In the genomic region with DNA sequence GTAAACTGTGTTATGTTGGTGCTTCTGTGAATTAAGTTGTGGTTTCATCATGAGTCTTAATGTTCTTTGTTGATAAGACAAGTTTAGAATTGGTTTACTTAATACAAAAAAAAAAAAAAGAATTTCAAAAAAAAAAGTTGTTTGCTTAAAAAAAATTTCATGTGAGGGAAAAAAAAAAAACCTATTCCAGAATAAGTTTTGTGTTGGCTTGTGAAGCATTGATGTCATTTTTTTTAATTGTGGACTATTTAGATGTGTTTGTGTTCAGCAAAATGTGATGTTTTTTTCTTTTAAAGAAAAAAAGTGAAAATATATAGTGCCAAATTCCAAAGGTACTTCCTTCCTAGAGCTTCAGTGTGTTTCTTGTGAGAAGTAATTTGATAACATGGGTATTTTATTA, we compare ENCODE assay signal across 14 cellular contexts.
"Had no signal": no experiment of that assay in that cellular context is flagged by ENCODE, and none has a peak within 500 bp of the region (broad histone marks: within the 10 kb centered on the region; RNA-seq: fewer than 3 reads in every experiment).

No MANE protein-coding gene starts in this region.

- H3K27ac Mint-ChIP-seq: activated CD8-positive, alpha-beta T cell treated with anti-CD3 and anti-CD28 coated beads, Interleukin-2, amount 10 ng/mL, durations not matched to agents 7 days and 5 days had no signal

- H3K36me3 Mint-ChIP-seq: WTC11 had no signal

- H3K4me2 ChIP-seq: smooth muscle cell had no signal

- H3K9me3 ChIP-seq: breast epithelium, esophagus squamous epithelium, psoas muscle, right lobe of liver, tibial artery had no signal

- H3K27ac ChIP-seq: breast epithelium, esophagus squamous epithelium, psoas muscle, right lobe of liver had no signal

- H3K4me1 ChIP-seq: breast epithelium, psoas muscle, right lobe of liver had no signal

- DNase-seq: activated CD4-positive, alpha-beta T cell treated with anti-CD3 and anti-CD28 coated beads for 48 hours; activated CD8-positive, alpha-beta memory T cell treated with anti-CD3 and anti-CD28 coated beads, Interleukin-2, amount 50 U/mL, for 4 hours; activated CD8-positive, alpha-beta T cell treated with anti-CD3 and anti-CD28 coated beads, Interleukin-2, amount 10 ng/mL, durations not matched to agents 7 days and 5 days; activated gamma-delta T cell treated with Interleukin-2 at 50 U/mL for 16 hours; activated naive CD8-positive, alpha-beta T cell treated with anti-CD3 and anti-CD28 coated beads for 36 hours; esophagus squamous epithelium; psoas muscle; right lobe of liver; tibial artery had no signal

- FAIRE-seq: TTC549, urothelium cell line had no signal

- H3K36me3 ChIP-seq: breast epithelium, right lobe of liver had no signal

- H3K9me3 Mint-ChIP-seq: activated naive CD8-positive, alpha-beta T cell treated with anti-CD3 and anti-CD28 coated beads for 36 hours; WTC11 had no signal

- H3K27me3 ChIP-seq: breast epithelium, esophagus squamous epithelium, right lobe of liver, tibial artery had no signal

- ATAC-seq: activated CD8-positive, alpha-beta T cell treated with anti-CD3 and anti-CD28 coated beads, Interleukin-2, amount 10 ng/mL, durations not matched to agents 7 days and 5 days; psoas muscle; WTC11 had no signal

- H3K27me3 Mint-ChIP-seq: activated naive CD8-positive, alpha-beta T cell treated with anti-CD3 and anti-CD28 coated beads for 36 hours had no signal

- H3K4me3 Mint-ChIP-seq: activated CD8-positive, alpha-beta T cell treated with anti-CD3 and anti-CD28 coated beads, Interleukin-2, amount 10 ng/mL, durations not matched to agents 7 days and 5 days; activated naive CD8-positive, alpha-beta T cell treated with anti-CD3 and anti-CD28 coated beads for 36 hours; WTC11 had no signal

- H3K4me3 ChIP-seq: breast epithelium, esophagus squamous epithelium, psoas muscle, right lobe of liver, smooth muscle cell, tibial artery had no signal
